Comparison of ENCODE assay signal across 8 cellular contexts in the genomic region with DNA sequence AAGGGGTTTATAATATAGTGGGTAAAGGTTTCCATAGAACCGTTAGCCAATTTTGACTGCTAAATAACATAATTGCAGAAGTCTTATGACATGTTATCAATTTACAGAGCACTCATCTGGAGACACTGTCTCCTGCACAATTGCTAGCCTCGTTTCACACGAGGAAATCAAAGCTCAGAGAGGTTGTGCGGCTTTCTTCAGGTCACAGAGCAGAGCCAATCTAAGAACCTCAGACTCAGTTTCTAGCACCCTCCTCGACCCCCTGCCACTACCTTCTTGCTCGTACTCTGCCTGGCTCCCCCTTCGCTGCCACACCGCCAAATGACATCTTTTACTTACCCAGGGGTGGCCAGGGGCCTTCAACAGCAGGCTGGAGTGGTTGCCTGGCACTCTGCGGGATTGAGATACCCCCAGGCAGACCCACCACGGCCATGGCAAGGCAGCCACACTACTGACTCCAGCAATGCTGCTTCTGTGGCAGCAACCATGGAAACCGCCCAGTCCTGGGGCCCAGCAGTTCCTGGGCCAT.
"Had no signal": no experiment of that assay in that cellular context is flagged by ENCODE, and none has a peak within 500 bp of the region (broad histone marks: within the 10 kb centered on the region; RNA-seq: fewer than 3 reads in every experiment).

No MANE protein-coding gene starts in this region.

- H3K4me3 ChIP-seq: GM23338 had no signal

- H3K4me2 ChIP-seq: GM23338 had no signal

- H2AFZ ChIP-seq: GM23338 had no signal

- H3K4me3 Mint-ChIP-seq: GM23338, H9, HFFc6, IgD-negative memory B cell had no signal

- H3K9me3 Mint-ChIP-seq: GM23338, H9, HFFc6, IgD-negative memory B cell had no signal

- FAIRE-seq: H54, HTR-8/SVneo had no signal

- DNase-seq: H9, HCEC 1CT, HFFc6, KG1 had no signal

- H3K27ac Mint-ChIP-seq: GM23338, H9, HFFc6, IgD-negative memory B cell had no signal

- H3K36me3 Mint-ChIP-seq: IgD-negative memory B cell had no signal

- ATAC-seq: GM23338 had no signal
